ENCODE assay signal across 8 cellular contexts in genomic region chr9:70260007-70260443, GRCh38. TPM values are rescaled to one million over a fixed set of nuclear protein-coding genes. Genes with fewer than 3 reads are reported as not detected.
DNase-seq lines count a peak whose midpoint lies in the region; ATAC-seq and TF ChIP-seq lines count a peak whose summit lies in the region.

No MANE protein-coding gene starts in this region.

- H3K9me3 Mint-ChIP-seq in natural killer cell treated with Interleukin-12 subunit alpha and Interleukin-12 subunit beta and Interleukin-15 and Interleukin-18, amount 100 ng/mL, for 72 hours, result no peaks in the 10 kb centered on the region

- no peak overlapping the region for H2AFZ ChIP-seq in MM.1S (ENCODE audit: low read length)

- no peaks in the 10 kb centered on the region for H3K27me3 ChIP-seq in BLaER1 treated with 17β-estradiol and CSF1 and Interleukin-3, amounts not matched to agents 10 nM and 100 nM
- H3K27me3 ChIP-seq in MM.1S (replicated peaks; ENCODE audit: insufficient read depth, low read length) (no peaks in the 10 kb centered on the region), ectodermal cell (ENCODE audit: control insufficient read depth, insufficient read depth, low read length, poor library complexity, severe bottlenecking) (no peaks in the 10 kb centered on the region)

- peak overlapping the region; percentile 88 to 97 (median 93); a peak in 21 of 22 replicates for H3K9ac ChIP-seq in BLaER1 treated with 17β-estradiol and CSF1 and Interleukin-3, amounts not matched to agents 10 nM and 100 nM
- peak overlapping the region; percentile 94; the same call in 1 of the 2 replicates for H3K9ac ChIP-seq in MM.1S (ENCODE audit: low read length)

- H3F3A ChIP-seq in MM.1S (ENCODE audit: insufficient read depth, low read length), result no peaks in the 10 kb centered on the region

- ATAC-seq in natural killer cell treated with Interleukin-12 subunit alpha and Interleukin-12 subunit beta and Interleukin-15 and Interleukin-18, amount 100 ng/mL, for 72 hours, result no peak

- H3K4me3 ChIP-seq in BLaER1 treated with 17β-estradiol and CSF1 and Interleukin-3, amounts not matched to agents 10 nM and 100 nM, result peak overlapping the region; percentile 80 to 97 (median 90)
- H3K4me3 ChIP-seq in MM.1S (ENCODE audit: low read length) (peak overlapping the region; percentile 88), ectodermal cell (ENCODE audit: insufficient read depth, low read depth, low read length) (peak overlapping the region; percentile 81)

- DNase-seq in MM.1S (no peak), NCI-H526 (lab: John Stamatoyannopoulos, UW) (no peak), HK-2 (ENCODE audit: unreplicated experiment) (no peak), G401 (ENCODE audit: low spot score) (no peak), SKM-1 (lab: John Stamatoyannopoulos, UW; ENCODE audit: unreplicated experiment) (no peak)
- DNase-seq in natural killer cell treated with Interleukin-12 subunit alpha and Interleukin-12 subunit beta and Interleukin-15 and Interleukin-18, amount 100 ng/mL, for 72 hours (ENCODE audit: low spot score), result no peak

- H3K4me2 ChIP-seq in BLaER1 treated with 17β-estradiol and CSF1 and Interleukin-3, amounts not matched to agents 10 nM and 100 nM, result peak overlapping the region; percentile 86 to 99 (median 93)
- H3K4me2 ChIP-seq in MM.1S (ENCODE audit: low read depth, low read length), result peak overlapping the region; percentile 57

- peaks cover 40 to 53% (median 47%) of the 10 kb centered on the region in 11 experiments for H3K36me3 ChIP-seq in BLaER1 treated with 17β-estradiol and CSF1 and Interleukin-3, amounts not matched to agents 10 nM and 100 nM
- peaks cover 8% of the 10 kb centered on the region; the same call in 1 of the 2 replicates for H3K36me3 ChIP-seq in MM.1S (replicated peaks; ENCODE audit: insufficient read depth, low read length)
- peaks cover 11% of the 10 kb centered on the region for H3K36me3 ChIP-seq in ectodermal cell (ENCODE audit: control insufficient read depth, insufficient read depth, low read length)

- H3K9me3 ChIP-seq in BLaER1 treated with 17β-estradiol and CSF1 and Interleukin-3, amounts not matched to agents 10 nM and 100 nM (replicated peaks in 1 of 11), result no peaks in the 10 kb centered on the region; a peak in 3 of 22 replicates
- H3K9me3 ChIP-seq in MM.1S (replicated peaks; ENCODE audit: insufficient read depth, low read length) (no peaks in the 10 kb centered on the region), ectodermal cell (ENCODE audit: control insufficient read depth, low read length) (no peaks in the 10 kb centered on the region)

- H3K4me1 Mint-ChIP-seq in natural killer cell treated with Interleukin-12 subunit alpha and Interleukin-12 subunit beta and Interleukin-15 and Interleukin-18, amount 100 ng/mL, for 72 hours (ENCODE audit: low read depth in 2 of 2), result peaks cover 42 to 48% of the 10 kb centered on the region in 2 donors

- peaks cover 32% of the 10 kb centered on the region for H3K36me3 Mint-ChIP-seq in natural killer cell treated with Interleukin-12 subunit alpha and Interleukin-12 subunit beta and Interleukin-15 and Interleukin-18, amount 100 ng/mL, for 72 hours

- H3K27ac ChIP-seq in BLaER1 treated with 17β-estradiol and CSF1 and Interleukin-3, amounts not matched to agents 10 nM and 100 nM, result peak overlapping the region in 9 of 11 experiments; percentile 86 to 95 (median 92); a peak in 16 of 22 replicates
- H3K27ac ChIP-seq in MM.1S (ENCODE audit: low read length), result no peak overlapping the region
- H3K27ac ChIP-seq in ectodermal cell (ENCODE audit: insufficient read depth, low read depth, low read length, poor library complexity, severe bottlenecking), result no peak overlapping the region

- H3K27ac Mint-ChIP-seq in natural killer cell treated with Interleukin-12 subunit alpha and Interleukin-12 subunit beta and Interleukin-15 and Interleukin-18, amount 100 ng/mL, for 72 hours, result peak overlapping the region; percentile 87 to 97

- no peaks in the 10 kb centered on the region for H3K9me2 ChIP-seq in MM.1S (replicated peaks; ENCODE audit: insufficient read depth, low read length)

- peaks cover 43 to 60% (median 49%) of the 10 kb centered on the region in 10 experiments for H3K4me1 ChIP-seq in BLaER1 treated with 17β-estradiol and CSF1 and Interleukin-3, amounts not matched to agents 10 nM and 100 nM
- H3K4me1 ChIP-seq in MM.1S (ENCODE audit: low read length), result peaks cover 18% of the 10 kb centered on the region; the same call in 1 of the 2 replicates
- peaks cover 27% of the 10 kb centered on the region for H3K4me1 ChIP-seq in ectodermal cell (ENCODE audit: control insufficient read depth, insufficient read depth, low read length)

- TF ChIP-seq CTCF in MM.1S (IDR thresholded peaks at IDR 0.05; ENCODE audit: low read length), result no peak

- H3K4me3 Mint-ChIP-seq in natural killer cell treated with Interleukin-12 subunit alpha and Interleukin-12 subunit beta and Interleukin-15 and Interleukin-18, amount 100 ng/mL, for 72 hours, result peak overlapping the region; percentile 93

- H3K27me3 Mint-ChIP-seq in natural killer cell treated with Interleukin-12 subunit alpha and Interleukin-12 subunit beta and Interleukin-15 and Interleukin-18, amount 100 ng/mL, for 72 hours, result peaks cover 0 to 3% of the 10 kb centered on the region in 2 donors

- 89 to 93% methylated on average over 30 of the region's 30 CpGs for whole genome bisulfite sequencing in ectodermal cell, 2 experiments

- peaks cover 32 to 60% (median 45%) of the 10 kb centered on the region in 11 experiments; a peak in 20 of 22 replicates for H4K20me1 ChIP-seq in BLaER1 treated with 17β-estradiol and CSF1 and Interleukin-3, amounts not matched to agents 10 nM and 100 nM
- H4K20me1 ChIP-seq in MM.1S (ENCODE audit: insufficient read depth, low read length), result peaks cover 14% of the 10 kb centered on the region; the same call in 1 of the 2 replicates

- in situ Hi-C loops in G401 (cut with HindIII; ENCODE audit: low sequenced_read_pairs), result no loop called here

- peaks cover 60% of the 10 kb centered on the region for H3K79me2 ChIP-seq in MM.1S (ENCODE audit: low read length)

RNA-seq across cellular contexts. Expression of gene SMC5, which starts 1.2 kb away (rescaled TPM):
- polyA plus RNA-seq in ectodermal cell (2013, experiment 1 of 4), result 31.8 TPM
- polyA plus RNA-seq in ectodermal cell (2013, experiment 2 of 4), result 37.4 TPM
- 23.4 TPM for polyA plus RNA-seq in ectodermal cell (2013, experiment 3 of 4)
- 28.8 TPM for polyA plus RNA-seq in ectodermal cell (2013, experiment 4 of 4)
- total RNA-seq in natural killer cell treated with Interleukin-12 subunit alpha and Interleukin-12 subunit beta and Interleukin-15 and Interleukin-18, amount 100 ng/mL, for 72 hours, result 10 to 100 TPM; 32.6 to 47.1 TPM
- 15.8 and 34.9 TPM in 2 replicates for total RNA-seq in G401 (2014; rRNA removed; shearing (Covaris generic))

Comparison
In these comparisons a context has a peak if more than half of its experiments do, and no peak if none do; other contexts are left out.
1. H3K27ac ChIP-seq: peak in BLaER1 treated with 17β-estradiol and CSF1 and Interleukin-3, amounts not matched to agents 10 nM and 100 nM (9 of 11); none in MM.1S (single experiment) and ectodermal cell (single experiment).
2. Peak in every context shown above with its lines, with median percentiles within 50 percentile points of each other: H3K4me3 ChIP-seq.